Comparison of ENCODE assay signal across 2 cellular contexts in the genomic region with DNA sequence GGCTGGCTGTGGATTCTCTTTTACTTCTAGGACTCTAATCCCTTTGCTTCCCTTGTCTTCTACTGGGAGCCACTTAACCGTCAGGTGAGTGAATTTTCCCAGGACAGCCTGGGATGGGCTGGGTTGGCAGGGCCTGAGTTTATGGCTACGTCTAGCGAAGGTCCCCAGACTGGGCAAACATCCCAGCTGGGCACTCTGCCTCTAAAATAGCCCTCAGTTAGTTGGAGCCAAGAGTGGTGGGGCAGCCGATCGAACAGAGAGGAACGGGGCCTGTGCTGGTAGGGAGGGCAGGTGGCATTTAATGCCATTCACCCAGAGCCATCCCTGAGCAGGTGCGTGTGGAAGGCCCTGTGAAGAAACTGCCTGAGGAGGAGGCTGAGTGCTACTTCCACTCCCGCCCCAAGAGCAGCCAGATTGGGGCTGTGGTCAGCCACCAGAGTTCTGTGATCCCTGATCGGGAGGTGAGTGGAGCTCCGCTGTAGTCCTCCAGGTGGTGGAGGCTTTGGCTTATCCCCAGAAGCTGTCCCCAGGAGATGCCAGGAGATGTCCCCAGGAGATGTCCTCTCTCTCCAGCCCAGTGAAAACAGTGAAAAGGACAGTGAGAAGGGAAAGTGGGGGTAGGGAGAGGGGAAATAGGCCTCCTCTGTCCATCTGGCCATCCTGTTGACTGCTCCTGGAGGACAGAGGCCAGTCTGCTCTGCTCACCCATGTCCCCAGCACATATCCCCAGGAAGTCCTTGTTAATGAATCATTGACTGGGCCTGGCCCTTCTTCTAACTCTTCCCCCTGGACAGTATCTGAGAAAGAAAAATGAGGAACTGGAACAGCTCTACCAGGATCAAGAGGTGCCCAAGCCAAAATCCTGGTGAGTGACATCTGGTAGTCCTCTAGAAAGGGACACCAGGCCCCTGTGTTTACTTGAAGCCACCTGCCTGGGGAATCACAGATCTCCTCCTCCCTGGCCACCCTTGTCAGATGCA.
TF ChIP-seq lines count a peak whose summit lies in the region.

No MANE protein-coding gene starts in this region.

TF ChIP-seq in HCT116, 20 proteins besides CTCF, POLR2A, EP300 and RAD21:
- TF ChIP-seq, protein P1, sequence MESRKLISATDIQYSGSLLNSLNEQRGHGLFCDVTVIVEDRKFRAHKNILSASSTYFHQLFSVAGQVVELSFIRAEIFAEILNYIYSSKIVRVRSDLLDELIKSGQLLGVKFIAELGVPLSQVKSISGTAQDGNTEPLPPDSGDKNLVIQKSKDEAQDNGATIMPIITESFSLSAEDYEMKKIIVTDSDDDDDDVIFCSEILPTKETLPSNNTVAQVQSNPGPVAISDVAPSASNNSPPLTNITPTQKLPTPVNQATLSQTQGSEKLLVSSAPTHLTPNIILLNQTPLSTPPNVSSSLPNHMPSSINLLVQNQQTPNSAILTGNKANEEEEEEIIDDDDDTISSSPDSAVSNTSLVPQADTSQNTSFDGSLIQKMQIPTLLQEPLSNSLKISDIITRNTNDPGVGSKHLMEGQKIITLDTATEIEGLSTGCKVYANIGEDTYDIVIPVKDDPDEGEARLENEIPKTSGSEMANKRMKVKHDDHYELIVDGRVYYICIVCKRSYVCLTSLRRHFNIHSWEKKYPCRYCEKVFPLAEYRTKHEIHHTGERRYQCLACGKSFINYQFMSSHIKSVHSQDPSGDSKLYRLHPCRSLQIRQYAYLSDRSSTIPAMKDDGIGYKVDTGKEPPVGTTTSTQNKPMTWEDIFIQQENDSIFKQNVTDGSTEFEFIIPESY (IDR thresholded peaks at IDR 0.05; ENCODE audit: extremely low read depth, insufficient replicate concordance, low read length) = no peak
- no peak for TF ChIP-seq CBX3 (IDR thresholded peaks at IDR 0.05; ENCODE audit: low read depth)
- no peak for TF ChIP-seq SIN3A (IDR thresholded peaks at IDR 0.05; ENCODE audit: low read depth)
- TF ChIP-seq EZH2 (IDR thresholded peaks at IDR 0.05) = no peak
- TF ChIP-seq, protein P2, sequence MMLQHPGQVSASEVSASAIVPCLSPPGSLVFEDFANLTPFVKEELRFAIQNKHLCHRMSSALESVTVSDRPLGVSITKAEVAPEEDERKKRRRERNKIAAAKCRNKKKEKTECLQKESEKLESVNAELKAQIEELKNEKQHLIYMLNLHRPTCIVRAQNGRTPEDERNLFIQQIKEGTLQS (IDR thresholded peaks at IDR 0.05) = no peak
- TF ChIP-seq SRF (IDR thresholded peaks at IDR 0.05; ENCODE audit: low read depth) = no peak
- no peak for TF ChIP-seq CEBPB (IDR thresholded peaks at IDR 0.05; ENCODE audit: low read depth)
- no peak for TF ChIP-seq SP1 (IDR thresholded peaks at IDR 0.05; ENCODE audit: low read depth)
- no peak for TF ChIP-seq POLR2AphosphoS5 (IDR thresholded peaks at IDR 0.05; ENCODE audit: low read depth, low read length)
- no peak for TF ChIP-seq EGR1 (IDR thresholded peaks at IDR 0.05; ENCODE audit: low read depth)
- no peak for TF ChIP-seq ZFX (IDR thresholded peaks at IDR 0.05)

TF ChIP-seq in GM12878, 131 proteins besides CTCF, POLR2A, EP300 and RAD21:
- TF ChIP-seq HCFC1 (IDR thresholded peaks at IDR 0.05; ENCODE audit: low read length) (no peak), SPI1 (IDR thresholded peaks at IDR 0.05; ENCODE audit: borderline replicate concordance, insufficient read depth, low read depth, low read length) (peak; percentile 79), IRF4 (IDR thresholded peaks at IDR 0.05; ENCODE audit: low read depth, low read length) (no peak), ATF7 (IDR thresholded peaks at IDR 0.05; ENCODE audit: low read depth) (no peak)
- TF ChIP-seq, protein P3, sequence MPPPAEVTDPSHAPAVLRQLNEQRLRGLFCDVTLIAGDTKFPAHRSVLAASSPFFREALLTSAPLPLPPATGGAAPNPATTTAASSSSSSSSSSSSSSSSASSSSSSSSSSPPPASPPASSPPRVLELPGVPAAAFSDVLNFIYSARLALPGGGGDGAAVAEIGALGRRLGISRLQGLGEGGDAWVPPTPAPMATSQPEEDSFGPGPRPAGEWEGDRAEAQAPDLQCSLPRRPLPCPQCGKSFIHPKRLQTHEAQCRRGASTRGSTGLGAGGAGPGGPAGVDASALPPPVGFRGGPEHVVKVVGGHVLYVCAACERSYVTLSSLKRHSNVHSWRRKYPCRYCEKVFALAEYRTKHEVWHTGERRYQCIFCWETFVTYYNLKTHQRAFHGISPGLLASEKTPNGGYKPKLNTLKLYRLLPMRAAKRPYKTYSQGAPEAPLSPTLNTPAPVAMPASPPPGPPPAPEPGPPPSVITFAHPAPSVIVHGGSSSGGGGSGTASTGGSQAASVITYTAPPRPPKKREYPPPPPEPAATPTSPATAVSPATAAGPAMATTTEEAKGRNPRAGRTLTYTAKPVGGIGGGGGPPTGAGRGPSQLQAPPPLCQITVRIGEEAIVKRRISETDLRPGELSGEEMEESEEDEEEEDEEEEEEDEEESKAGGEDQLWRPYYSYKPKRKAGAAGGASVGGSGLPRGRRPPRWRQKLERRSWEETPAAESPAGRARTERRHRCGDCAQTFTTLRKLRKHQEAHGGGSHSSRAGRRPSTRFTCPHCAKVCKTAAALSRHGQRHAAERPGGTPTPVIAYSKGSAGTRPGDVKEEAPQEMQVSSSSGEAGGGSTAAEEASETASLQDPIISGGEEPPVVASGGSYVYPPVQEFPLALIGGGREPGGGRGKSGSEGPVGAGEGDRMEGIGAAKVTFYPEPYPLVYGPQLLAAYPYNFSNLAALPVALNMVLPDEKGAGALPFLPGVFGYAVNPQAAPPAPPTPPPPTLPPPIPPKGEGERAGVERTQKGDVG (CRISPR knock-in tag; IDR thresholded peaks at IDR 0.05) = no peak
- TF ChIP-seq, protein P1 (IDR thresholded peaks at IDR 0.05) = no peak
- TF ChIP-seq, protein P4, sequence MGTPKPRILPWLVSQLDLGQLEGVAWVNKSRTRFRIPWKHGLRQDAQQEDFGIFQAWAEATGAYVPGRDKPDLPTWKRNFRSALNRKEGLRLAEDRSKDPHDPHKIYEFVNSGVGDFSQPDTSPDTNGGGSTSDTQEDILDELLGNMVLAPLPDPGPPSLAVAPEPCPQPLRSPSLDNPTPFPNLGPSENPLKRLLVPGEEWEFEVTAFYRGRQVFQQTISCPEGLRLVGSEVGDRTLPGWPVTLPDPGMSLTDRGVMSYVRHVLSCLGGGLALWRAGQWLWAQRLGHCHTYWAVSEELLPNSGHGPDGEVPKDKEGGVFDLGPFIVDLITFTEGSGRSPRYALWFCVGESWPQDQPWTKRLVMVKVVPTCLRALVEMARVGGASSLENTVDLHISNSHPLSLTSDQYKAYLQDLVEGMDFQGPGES (IDR thresholded peaks at IDR 0.05) = no peak
